Comparison of ENCODE assay signal across 15 cellular contexts in the genomic region with DNA sequence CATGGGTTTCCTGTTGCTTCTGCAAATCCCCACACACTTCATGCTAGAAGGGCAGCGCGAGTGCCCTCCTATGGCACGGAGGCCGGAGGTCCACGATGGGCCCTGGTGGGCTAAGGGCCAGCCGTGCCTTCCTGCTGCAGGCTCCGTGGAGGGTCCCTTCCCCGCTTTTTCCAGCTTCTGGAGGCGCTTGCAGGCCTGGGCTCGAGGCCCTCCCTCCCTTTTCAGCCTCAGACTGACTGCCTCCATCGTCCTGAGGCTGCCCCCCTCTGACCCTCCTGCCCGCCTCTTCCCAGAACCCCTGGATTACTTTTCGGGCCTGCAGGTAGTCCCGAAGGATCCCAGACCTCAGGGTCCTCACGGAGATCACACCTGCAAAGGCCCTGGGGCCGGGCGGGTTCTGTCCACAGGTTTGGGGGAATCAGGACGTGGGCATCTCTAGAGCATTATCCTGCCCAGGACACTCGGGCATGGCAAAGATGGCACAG. TPM values are rescaled to one million over a fixed set of nuclear protein-coding genes. Genes with fewer than 3 reads are reported as not detected.
DNase-seq lines count a peak whose midpoint lies in the region; ATAC-seq and TF ChIP-seq lines count a peak whose summit lies in the region.
"Had no signal": no experiment of that assay in that cellular context is flagged by ENCODE, and none has a peak within 500 bp of the region (broad histone marks: within the 10 kb centered on the region; RNA-seq: fewer than 3 reads in every experiment).

No MANE protein-coding gene starts in this region.

- CTCF ChIA-PET in activated B cell treated with CpG ODN at 0.5 μM for 24 hours (lab: Charles Lee), result no interaction called here

- no peak overlapping the region for H3K27ac Mint-ChIP-seq in activated B cell treated with CpG ODN at 0.5 μM for 24 hours
- H3K27ac Mint-ChIP-seq: GM23338 had no signal

- intact Hi-C loops in activated B cell treated with CpG ODN at 0.5 μM for 24 hours (cut with micrococcal nuclease), result no loop called here
- intact Hi-C loops in left lung (cut with DNase I), result no loop called here
- intact Hi-C loops in spleen (cut with DNase I; ENCODE audit: low total_unique reads), result no loop called here

- POLR2A ChIA-PET in activated B cell treated with CpG ODN at 0.5 μM for 24 hours (lab: Charles Lee), result no interaction called here

- 84 to 88% (median 85%) methylated on average over 19 of the region's 19 CpGs for WGBS in spleen, 5 donors

- peaks cover 2% of the 10 kb centered on the region for H3K27me3 Mint-ChIP-seq in activated B cell treated with CpG ODN at 0.5 μM for 24 hours

- ATAC-seq in activated B cell treated with CpG ODN at 0.5 μM for 24 hours (ENCODE audit: low read depth) (no peak), left lung (no peak), HG02870 (IDR thresholded peaks at IDR 0.05; ENCODE audit: unreplicated experiment) (no peak)
- ATAC-seq: GM23338, HCT116, K562 had no signal

- peaks cover 7% of the 10 kb centered on the region for H3K4me1 Mint-ChIP-seq in activated B cell treated with CpG ODN at 0.5 μM for 24 hours

- no peak for TF ChIP-seq CTCF in activated B cell treated with CpG ODN at 0.5 μM for 24 hours (IDR thresholded peaks at IDR 0.05)
- TF ChIP-seq CTCF in left lung (IDR thresholded peaks at IDR 0.05), result no peak
- no peak for TF ChIP-seq CTCF in spleen (IDR thresholded peaks at IDR 0.05 in 8 of 11, conservative IDR thresholded peaks at IDR 0.05 in 3 of 11)

- DNase-seq in activated effector memory CD4-positive, alpha-beta T cell treated with anti-CD3 and anti-CD28 coated beads, Interleukin-2, amount 50 U/mL, for 16 hours, result peak; percentile 53
- DNase-seq in activated effector memory CD4-positive, alpha-beta T cell treated with Interleukin-2 at 50 U/mL for 16 hours, result no peak
- DNase-seq in activated B cell treated with CpG ODN at 0.5 μM for 24 hours (peak; percentile 6), left lung (peak; percentile 21 to 62), spleen (peak; percentile 72), nucleus accumbens (lab: John Stamatoyannopoulos, UW) (no peak)
- DNase-seq: COR-L47, NCI-H1417 treated with DMSO at 0.1 percent for 48 hours, NCI-H1930, NCI-H748 treated with DMSO at 0.1 percent for 48 hours, PC-9 had no signal

- no peak for TF ChIP-seq POLR2A in spleen (IDR thresholded peaks at IDR 0.05)

- H3K27ac ChIP-seq in left lung (no peak overlapping the region), spleen (no peak overlapping the region)
- H3K27ac ChIP-seq: PC-9 had no signal

- H3K36me3 ChIP-seq in left lung (no peaks in the 10 kb centered on the region), spleen (no peaks in the 10 kb centered on the region)

- H3K27me3 ChIP-seq in left lung (peaks cover 28 to 43% of the 10 kb centered on the region in 2 donors), spleen (replicated peaks in 1 of 7) (peaks cover 0 to 50% (median 28%) of the 10 kb centered on the region in 7 donors)

- H3K9me3 ChIP-seq in left lung, result no peaks in the 10 kb centered on the region
- peaks cover 0 to 3% (median 0%) of the 10 kb centered on the region in 8 donors for H3K9me3 ChIP-seq in spleen

- H3K4me3 ChIP-seq in left lung (no peak overlapping the region), spleen (no peak overlapping the region)
- H3K4me3 ChIP-seq: GM23338, K562, PC-9 had no signal

- H3K9me3 Mint-ChIP-seq in activated B cell treated with CpG ODN at 0.5 μM for 24 hours, result peaks cover 4% of the 10 kb centered on the region
- H3K9me3 Mint-ChIP-seq: GM23338 had no signal

- no peak overlapping the region for H3K4me3 Mint-ChIP-seq in activated B cell treated with CpG ODN at 0.5 μM for 24 hours
- H3K4me3 Mint-ChIP-seq: GM23338 had no signal

- peaks cover 0 to 13% of the 10 kb centered on the region in 2 donors for H3K4me1 ChIP-seq in left lung
- peaks cover 0 to 28% (median 16%) of the 10 kb centered on the region in 6 donors for H3K4me1 ChIP-seq in spleen

- no peaks in the 10 kb centered on the region for H3K36me3 Mint-ChIP-seq in activated B cell treated with CpG ODN at 0.5 μM for 24 hours (ENCODE audit: low read depth)

RNA-seq across cellular contexts. Expression of a gene that starts 3.2 kb away (rescaled TPM):
- total RNA-seq in activated B cell treated with CpG ODN at 0.5 μM for 24 hours, result 0.22 and 0.35 TPM in 2 replicates
- under 1 TPM; 0.09 to 0.13 TPM for total RNA-seq in left lung
- 1 to 10 TPM in 2 of 7 donors, under 1 TPM in 3, not detected in 2; 0.16 to 5.3 (median 0.43) TPM for total RNA-seq in spleen
- polyA plus RNA-seq in spleen, result under 1 TPM; 0.09 to 0.53 (median 0.19) TPM

RNA-seq across cellular contexts. Expression of a gene that starts 46.8 kb away (rescaled TPM):
- total RNA-seq in activated B cell treated with CpG ODN at 0.5 μM for 24 hours, result 87.5 and 100 TPM in 2 replicates
- 100 to 1,000 TPM; 169 to 171 TPM for total RNA-seq in left lung
- total RNA-seq in spleen, result 100 to 1,000 TPM in 3 of 7 donors, 10 to 100 TPM in 4; 87.2 to 118 (median 99.9) TPM
- 10 to 100 TPM; 39.7 to 55.6 (median 45.1) TPM for polyA plus RNA-seq in spleen

Comparison
In these comparisons a context has a peak if more than half of its experiments do, and no peak if none do; other contexts are left out.
1. DNase-seq: peak in activated effector memory CD4-positive, alpha-beta T cell treated with anti-CD3 and anti-CD28 coated beads, Interleukin-2, amount 50 U/mL, for 16 hours (single experiment), activated B cell treated with CpG ODN at 0.5 μM for 24 hours (single experiment), left lung (2 of 2) and spleen (single experiment); none in activated effector memory CD4-positive, alpha-beta T cell treated with Interleukin-2 at 50 U/mL for 16 hours (single experiment) and nucleus accumbens (0 of 56).